13 cellular contexts compared by ENCODE assay signal in genomic region chr17:80003969-80004368, GRCh38. TPM values are rescaled to one million over a fixed set of nuclear protein-coding genes. Genes with fewer than 3 reads are reported as not detected.
DNase-seq lines count a peak whose midpoint lies in the region; ATAC-seq and TF ChIP-seq lines count a peak whose summit lies in the region.
"Had no signal": no experiment of that assay in that cellular context is flagged by ENCODE, and none has a peak within 500 bp of the region (broad histone marks: within the 10 kb centered on the region; RNA-seq: fewer than 3 reads in every experiment).

No MANE protein-coding gene starts in this region.

- H3K4me3 ChIP-seq in NB4 (ENCODE audit: low read depth, low read length) (no peak overlapping the region), endodermal cell (ENCODE audit: low read length) (no peak overlapping the region)

- peak overlapping the region; percentile 36 for H3K27ac Mint-ChIP-seq in activated naive CD8-positive, alpha-beta T cell treated with anti-CD3 and anti-CD28 coated beads for 36 hours
- H3K27ac Mint-ChIP-seq in activated naive CD8-positive, alpha-beta T cell treated with anti-CD3 and anti-CD28 coated beads, Interleukin-2, amount 50 U/mL, for 24 hours, result no peak overlapping the region
- peak overlapping the region; percentile 7 for H3K27ac Mint-ChIP-seq in endodermal cell
- H3K27ac Mint-ChIP-seq in type B pancreatic cell, result no peak overlapping the region
- H3K27ac Mint-ChIP-seq: CD4-positive, alpha-beta memory T cell had no signal

- no peak for TF ChIP-seq CTCF in NB4 (IDR thresholded peaks at IDR 0.05; ENCODE audit: low read depth, low read length)
- TF ChIP-seq CTCF in endodermal cell (conservative IDR thresholded peaks at IDR 0.05), result no peak
- no peak for TF ChIP-seq CTCF in type B pancreatic cell (conservative IDR thresholded peaks at IDR 0.05)

- H3K4me1 Mint-ChIP-seq in activated naive CD8-positive, alpha-beta T cell treated with anti-CD3 and anti-CD28 coated beads for 36 hours, result peaks cover 7% of the 10 kb centered on the region
- H3K4me1 Mint-ChIP-seq in activated naive CD8-positive, alpha-beta T cell treated with anti-CD3 and anti-CD28 coated beads, Interleukin-2, amount 50 U/mL, for 24 hours, result peaks cover 4% of the 10 kb centered on the region
- peaks cover 17% of the 10 kb centered on the region for H3K4me1 Mint-ChIP-seq in endodermal cell
- H3K4me1 Mint-ChIP-seq in type B pancreatic cell (ENCODE audit: unreplicated experiment), result peaks cover 5% of the 10 kb centered on the region

- ATAC-seq in activated naive CD8-positive, alpha-beta T cell treated with anti-CD3 and anti-CD28 coated beads, Interleukin-2, amount 50 U/mL, for 24 hours, result no peak
- ATAC-seq in HG03378 (IDR thresholded peaks at IDR 0.05; ENCODE audit: unreplicated experiment), result no peak

- no peak overlapping the region for H3K4me3 Mint-ChIP-seq in activated naive CD8-positive, alpha-beta T cell treated with anti-CD3 and anti-CD28 coated beads for 36 hours
- no peak overlapping the region for H3K4me3 Mint-ChIP-seq in activated naive CD8-positive, alpha-beta T cell treated with anti-CD3 and anti-CD28 coated beads, Interleukin-2, amount 50 U/mL, for 24 hours
- H3K4me3 Mint-ChIP-seq in endodermal cell (no peak overlapping the region), type B pancreatic cell (no peak overlapping the region)
- H3K4me3 Mint-ChIP-seq: CD4-positive, alpha-beta memory T cell had no signal

- DNase-seq in activated naive CD8-positive, alpha-beta T cell treated with anti-CD3 and anti-CD28 coated beads for 36 hours, result no peak
- DNase-seq in activated naive CD8-positive, alpha-beta T cell treated with anti-CD3 and anti-CD28 coated beads, Interleukin-2, amount 50 U/mL, for 24 hours, result no peak
- DNase-seq in NB4 (ENCODE audit: low read depth), result peak; percentile 35
- DNase-seq in endodermal cell, result no peak
- no peak for DNase-seq in type B pancreatic cell (ENCODE audit: extremely low spot score, unreplicated experiment)
- DNase-seq: C1 segment of cervical spinal cord; CD4-positive, alpha-beta memory T cell; COR-L47; DMS153; DND-41; GOT3; HCEC 1CT had no signal

- no peaks in the 10 kb centered on the region for H3K9me3 Mint-ChIP-seq in activated naive CD8-positive, alpha-beta T cell treated with anti-CD3 and anti-CD28 coated beads for 36 hours
- no peaks in the 10 kb centered on the region for H3K9me3 Mint-ChIP-seq in activated naive CD8-positive, alpha-beta T cell treated with anti-CD3 and anti-CD28 coated beads, Interleukin-2, amount 50 U/mL, for 24 hours
- peaks cover 8% of the 10 kb centered on the region for H3K9me3 Mint-ChIP-seq in endodermal cell
- no peaks in the 10 kb centered on the region for H3K9me3 Mint-ChIP-seq in type B pancreatic cell
- H3K9me3 Mint-ChIP-seq: CD4-positive, alpha-beta memory T cell had no signal

- 98 to 99% methylated on average over 15 of the region's 15 CpGs for WGBS in endodermal cell (ENCODE audit: insufficient coverage in 1 of 2, insufficient read length in 1 of 2), 2 experiments

- H3K27ac ChIP-seq in endodermal cell (ENCODE audit: low read depth, low read length), result no peak overlapping the region

- H3K9me3 ChIP-seq in endodermal cell (ENCODE audit: control insufficient read depth, low read length), result peaks cover 6% of the 10 kb centered on the region

- no peak overlapping the region for H3K9ac ChIP-seq in endodermal cell (ENCODE audit: extremely low read depth, low read length, poor library complexity, severe bottlenecking)

- H3K4me1 ChIP-seq in endodermal cell (ENCODE audit: control insufficient read depth, insufficient read depth, low read length), result peaks cover 9% of the 10 kb centered on the region

- H3K36me3 ChIP-seq in endodermal cell (ENCODE audit: control insufficient read depth, insufficient read depth, low read length), result peaks cover 24% of the 10 kb centered on the region

- H3K27me3 Mint-ChIP-seq in activated naive CD8-positive, alpha-beta T cell treated with anti-CD3 and anti-CD28 coated beads for 36 hours, result no peaks in the 10 kb centered on the region
- H3K27me3 Mint-ChIP-seq in activated naive CD8-positive, alpha-beta T cell treated with anti-CD3 and anti-CD28 coated beads, Interleukin-2, amount 50 U/mL, for 24 hours, result no peaks in the 10 kb centered on the region
- H3K27me3 Mint-ChIP-seq in endodermal cell (ENCODE audit: insufficient read depth), result no peaks in the 10 kb centered on the region
- no peaks in the 10 kb centered on the region for H3K27me3 Mint-ChIP-seq in type B pancreatic cell
- H3K27me3 Mint-ChIP-seq: CD4-positive, alpha-beta memory T cell had no signal

- no peaks in the 10 kb centered on the region for H3K27me3 ChIP-seq in endodermal cell (ENCODE audit: control insufficient read depth, insufficient read depth, low read length, poor library complexity, severe bottlenecking)

- no peak for TF ChIP-seq POLR2A in NB4 (IDR thresholded peaks at IDR 0.05; ENCODE audit: extremely low read depth, insufficient read length)

- peaks cover 3% of the 10 kb centered on the region for H3K36me3 Mint-ChIP-seq in activated naive CD8-positive, alpha-beta T cell treated with anti-CD3 and anti-CD28 coated beads for 36 hours
- no peaks in the 10 kb centered on the region for H3K36me3 Mint-ChIP-seq in activated naive CD8-positive, alpha-beta T cell treated with anti-CD3 and anti-CD28 coated beads, Interleukin-2, amount 50 U/mL, for 24 hours (ENCODE audit: low read depth)
- peaks cover 46% of the 10 kb centered on the region for H3K36me3 Mint-ChIP-seq in endodermal cell (ENCODE audit: low read depth)
- H3K36me3 Mint-ChIP-seq in type B pancreatic cell, result peaks cover 3% of the 10 kb centered on the region
- H3K36me3 Mint-ChIP-seq: CD4-positive, alpha-beta memory T cell had no signal

RNA-seq across cellular contexts. Expression of gene TBC1D16, which starts 31.7 kb away (rescaled TPM):
- total RNA-seq in activated naive CD8-positive, alpha-beta T cell treated with anti-CD3 and anti-CD28 coated beads for 36 hours, result 1 to 10 TPM; 8.8 to 9.0 TPM
- total RNA-seq in endodermal cell (100 to 1,000 TPM in 1 of 2 donors, 10 to 100 TPM in 1; 88.2 to 116 TPM), type B pancreatic cell (ENCODE audit: low replicate concordance) (35.5 and 71.9 TPM in 2 replicates)
- 56.3 TPM for polyA plus RNA-seq in endodermal cell (2013, experiment 1 of 2)
- 53.8 TPM for polyA plus RNA-seq in endodermal cell (2013, experiment 2 of 2)

RNA-seq across cellular contexts. Expression of gene CCDC40, which starts 32.5 kb away (rescaled TPM):
- 1 to 10 TPM; 1.2 to 1.3 TPM for total RNA-seq in activated naive CD8-positive, alpha-beta T cell treated with anti-CD3 and anti-CD28 coated beads for 36 hours
- 10 to 100 TPM; 21.7 to 38.9 TPM for total RNA-seq in endodermal cell
- 16.3 TPM for polyA plus RNA-seq in endodermal cell (2013, experiment 1 of 2)
- 14.2 TPM for polyA plus RNA-seq in endodermal cell (2013, experiment 2 of 2)
- 8.5 and 29.6 TPM in 2 replicates for total RNA-seq in type B pancreatic cell (ENCODE audit: low replicate concordance)
- polyA plus RNA-seq: CD4-positive, alpha-beta memory T cell had no signal

Comparison
In these comparisons a context has a peak if more than half of its experiments do, and no peak if none do; other contexts are left out.
1. H3K27ac Mint-ChIP-seq: peak in activated naive CD8-positive, alpha-beta T cell treated with anti-CD3 and anti-CD28 coated beads for 36 hours (single experiment) and endodermal cell (single experiment); none in activated naive CD8-positive, alpha-beta T cell treated with anti-CD3 and anti-CD28 coated beads, Interleukin-2, amount 50 U/mL, for 24 hours (single experiment) and type B pancreatic cell (single experiment).